In the genomic region with DNA sequence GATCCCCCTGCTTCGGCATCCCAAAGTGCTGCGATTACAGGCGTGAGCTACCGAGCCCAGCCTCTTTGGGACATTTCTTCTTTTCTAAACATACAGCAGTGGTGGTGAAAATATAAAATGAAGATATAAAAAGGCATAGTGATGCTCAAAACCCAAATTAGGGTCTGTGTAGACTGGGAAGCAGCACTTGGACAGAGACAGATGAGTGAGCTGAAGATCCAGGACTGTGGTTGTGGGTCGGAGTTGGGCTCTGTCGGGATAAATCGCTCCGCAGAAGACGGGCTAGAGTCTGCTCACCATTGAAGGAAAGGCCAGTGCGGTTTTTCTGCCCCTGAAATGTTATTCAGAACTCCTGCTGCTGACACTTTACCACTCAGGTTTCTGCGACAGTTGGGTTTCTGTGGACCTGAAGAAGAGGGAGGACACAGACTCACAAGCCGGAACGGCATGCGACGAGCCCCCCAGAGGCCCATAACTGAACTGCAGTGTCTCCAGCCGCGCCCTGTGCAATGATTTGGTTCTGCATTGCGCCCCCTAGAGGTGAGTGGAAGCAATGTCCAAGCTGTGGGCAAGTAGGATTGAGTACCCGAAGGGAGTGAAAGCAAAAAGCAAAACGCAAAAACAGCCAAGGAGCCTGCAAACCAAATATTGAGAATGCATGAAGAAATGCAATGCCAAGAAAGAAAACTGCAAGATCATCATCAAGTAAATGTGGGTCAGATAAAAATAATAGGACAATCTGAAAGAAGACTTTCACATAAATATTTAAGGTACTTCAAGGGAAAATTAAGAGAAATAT, we compare ENCODE assay signal across 1 cellular context.
TF ChIP-seq lines count a peak whose summit lies in the region.

No MANE protein-coding gene starts in this region.

TF ChIP-seq in K562, 482 proteins besides CTCF, POLR2A, EP300 and RAD21 (continued from another document):
- TF ChIP-seq, protein P1, sequence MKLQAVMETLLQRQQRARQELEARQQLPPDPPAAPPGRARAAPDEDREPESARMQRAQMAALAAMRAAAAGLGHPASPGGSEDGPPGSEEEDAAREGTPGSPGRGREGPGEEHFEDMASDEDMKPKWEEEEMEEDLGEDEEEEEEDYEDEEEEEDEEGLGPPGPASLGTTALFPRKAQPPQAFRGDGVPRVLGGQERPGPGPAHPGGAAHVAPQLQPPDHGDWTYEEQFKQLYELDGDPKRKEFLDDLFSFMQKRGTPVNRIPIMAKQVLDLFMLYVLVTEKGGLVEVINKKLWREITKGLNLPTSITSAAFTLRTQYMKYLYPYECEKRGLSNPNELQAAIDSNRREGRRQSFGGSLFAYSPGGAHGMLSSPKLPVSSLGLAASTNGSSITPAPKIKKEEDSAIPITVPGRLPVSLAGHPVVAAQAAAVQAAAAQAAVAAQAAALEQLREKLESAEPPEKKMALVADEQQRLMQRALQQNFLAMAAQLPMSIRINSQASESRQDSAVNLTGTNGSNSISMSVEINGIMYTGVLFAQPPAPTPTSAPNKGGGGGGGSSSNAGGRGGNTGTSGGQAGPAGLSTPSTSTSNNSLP (IDR thresholded peaks at IDR 0.05; ENCODE audit: borderline replicate concordance, low read depth, low read length), result peak; percentile 74; the same call in 1 of the 2 replicates
- TF ChIP-seq TFAM (CRISPR knock-in tag; conservative IDR thresholded peaks at IDR 0.05) (no peak), FOXK2 (conservative IDR thresholded peaks at IDR 0.05 in 1 of 2, IDR thresholded peaks at IDR 0.05 in 1 of 2; ENCODE audit: low read depth in 2 of 2) (no peak), FOXJ2 (tag; IDR thresholded peaks at IDR 0.05) (no peak), HCFC1 (IDR thresholded peaks at IDR 0.05; ENCODE audit: low read depth, low read length) (peak; percentile 22; the same call in 1 of the 2 replicates), RCOR1 (IDR thresholded peaks at IDR 0.05; ENCODE audit: borderline replicate concordance in 1 of 2, low read depth in 2 of 2, low read length in 2 of 2) (peak in 1 of 2 experiments; percentile 31; a peak in 1 of 4 replicates), TEAD4 (IDR thresholded peaks at IDR 0.05; ENCODE audit: low read length) (peak; percentile 28; the same call in 1 of the 2 replicates), TEAD4 (CRISPR knock-in tag; IDR thresholded peaks at IDR 0.05; ENCODE audit: borderline replicate concordance) (no peak)
TF ChIP-seq in K562: peak in this region for 31.
